ENCODE assay signal across 20 cellular contexts in genomic region chr1:91121366-91121765, GRCh38.
DNase-seq lines count a peak whose midpoint lies in the region; ATAC-seq, FAIRE-seq and TF ChIP-seq lines count a peak whose summit lies in the region.
"Had no signal": no experiment of that assay in that cellular context is flagged by ENCODE, and none has a peak within 500 bp of the region (broad histone marks: within the 10 kb centered on the region; RNA-seq: fewer than 3 reads in every experiment).

No MANE protein-coding gene starts in this region.

- POLR2A ChIA-PET in MCF 10A (lab: Yijun Ruan, JAX), result interaction anchor here (0.7 to 1.3 kb wide), 4 partner anchors 17 to 202 kb away, joined by 3 to 6 read pairs (median 4); no protein-coding TSS in a partner anchor
- POLR2A ChIA-PET in HepG2 (lab: Yijun Ruan, JAX), result interaction anchor here (1.2 kb wide), 1 partner anchor 95 kb away, joined by 3 read pairs; no protein-coding TSS in a partner anchor

- no peak overlapping the region for H3K27ac ChIP-seq in mammary epithelial cell (ENCODE audit: insufficient read depth, low read depth, low read length)
- H3K27ac ChIP-seq in HepG2 (ENCODE audit: extremely low read length, insufficient read depth, low read length), result no peak overlapping the region
- no peak overlapping the region for H3K27ac ChIP-seq in neuronal stem cell (replicated peaks; ENCODE audit: low read length)
- peak overlapping the region; percentile 77 to 85 for H3K27ac ChIP-seq in uterus
- H3K27ac ChIP-seq: 22Rv1 had no signal

- peak; percentile 93 for ATAC-seq in HepG2
- ATAC-seq in stimulated activated naive CD8-positive, alpha-beta T cell treated with anti-CD3 and anti-CD28 coated beads, Interleukin-15, Interleukin-2, amounts not matched to agents 100 U/mL and 50 U/mL, for 24 hours, result no peak
- no peak for ATAC-seq in HG02885 (IDR thresholded peaks at IDR 0.05; ENCODE audit: poor library complexity, unreplicated experiment)
- ATAC-seq: GM12878, Panc1, Right ventricle myocardium inferior had no signal

- no peak overlapping the region for H2BK5ac ChIP-seq in neuronal stem cell (ENCODE audit: low read length)

- H3K9me3 Mint-ChIP-seq in MCF 10A (ENCODE audit: unreplicated experiment), result no peaks in the 10 kb centered on the region
- H3K9me3 Mint-ChIP-seq: CD4-positive, alpha-beta memory T cell had no signal

- CTCF ChIA-PET in MCF 10A (lab: Yijun Ruan, JAX) (interaction anchor here (0.7 to 1.2 kb wide), 4 partner anchors 43 to 400 kb away, joined by 3 to 6 read pairs (median 4); no protein-coding TSS in a partner anchor), mammary epithelial cell (lab: Charles Lee; ENCODE audit: low non-redundant PET) (no interaction called here), HepG2 (lab: Yijun Ruan, JAX; ENCODE audit: low intra/inter-chr PET ratio, low total read pairs) (no interaction called here)

- no peak overlapping the region for H4K8ac ChIP-seq in neuronal stem cell (ENCODE audit: low read depth, low read length)

- H4K91ac ChIP-seq in neuronal stem cell (ENCODE audit: low read depth, low read length, poor library complexity), result no peak overlapping the region

- H3K36me3 Mint-ChIP-seq in MCF 10A (ENCODE audit: insufficient read depth, unreplicated experiment), result no peaks in the 10 kb centered on the region
- H3K36me3 Mint-ChIP-seq: CD4-positive, alpha-beta memory T cell had no signal

- no peak overlapping the region for H3K4ac ChIP-seq in neuronal stem cell (ENCODE audit: low read length)

- TF ChIP-seq POLR2A in HepG2 (IDR thresholded peaks at IDR 0.05; ENCODE audit: insufficient read depth in 1 of 2, low read depth in 2 of 2, low read length in 2 of 2) (no peak), uterus (IDR thresholded peaks at IDR 0.05) (no peak)

- no peaks in the 10 kb centered on the region for H4K20me1 ChIP-seq in mammary epithelial cell (ENCODE audit: insufficient read depth, low read length)
- no peaks in the 10 kb centered on the region for H4K20me1 ChIP-seq in HepG2 (ENCODE audit: insufficient read depth, low read length)

- in situ Hi-C loops in mammary epithelial cell (cut with MboI; ENCODE audit: low sequenced_read_pairs in 2 of 2) (no loop called here), HepG2 (cut with HindIII; ENCODE audit: extremely low pct_ligation_motif_present, low pct_unique_long_range_greater_than_20kb) (no loop called here)

- no peaks in the 10 kb centered on the region for H3K79me1 ChIP-seq in neuronal stem cell (ENCODE audit: low read depth, low read length)

- H3K18ac ChIP-seq in neuronal stem cell (ENCODE audit: low read length), result peak overlapping the region; percentile 27

- TF ChIP-seq RAD21 in HepG2 (CRISPR knock-in tag; IDR thresholded peaks at IDR 0.05), result no peak

- H2AFZ ChIP-seq in mammary epithelial cell (ENCODE audit: low read depth, low read length) (no peak overlapping the region), HepG2 (ENCODE audit: low read length) (no peak overlapping the region), neuronal stem cell (ENCODE audit: low read length) (no peak overlapping the region)

- no peak overlapping the region for H2BK15ac ChIP-seq in neuronal stem cell (ENCODE audit: low read length)

- BruUV-seq in MCF 10A (replicated peaks; lab: Mats Ljungman, UMichigan) (no TSS peak), mammary epithelial cell (replicated peaks; lab: Mats Ljungman, UMichigan) (no TSS peak), HepG2 (replicated peaks; lab: Mats Ljungman, UMichigan) (no TSS peak)

- H2BK120ac ChIP-seq in neuronal stem cell (ENCODE audit: low read depth, low read length), result no peak overlapping the region

- no peak overlapping the region for H3K23ac ChIP-seq in neuronal stem cell (ENCODE audit: low read depth, low read length, poor library complexity)

- TF ChIP-seq CTCF in MCF 10A (IDR thresholded peaks at IDR 0.05; ENCODE audit: unreplicated experiment), result no peak
- no peak for TF ChIP-seq CTCF in mammary epithelial cell (conservative IDR thresholded peaks at IDR 0.05 in 1 of 2, IDR thresholded peaks at IDR 0.05 in 1 of 2; ENCODE audit: extremely low read depth in 1 of 2, insufficient read depth in 1 of 2, low read depth in 1 of 2, low read length in 2 of 2)
- no peak for TF ChIP-seq CTCF in HepG2 (CRISPR knock-in tag; IDR thresholded peaks at IDR 0.05)
- no peak for TF ChIP-seq CTCF in uterus (IDR thresholded peaks at IDR 0.05)

- TF ChIP-seq EP300 in HepG2 (IDR thresholded peaks at IDR 0.05; ENCODE audit: low read depth in 2 of 2, low read length in 2 of 2) (no peak), HepG2 (CRISPR knock-in tag; IDR thresholded peaks at IDR 0.05; ENCODE audit: borderline replicate concordance) (no peak)

- H3K36me3 ChIP-seq in mammary epithelial cell (ENCODE audit: insufficient read depth, low read length), result no peaks in the 10 kb centered on the region
- H3K36me3 ChIP-seq in HepG2 (replicated peaks in 1 of 2; ENCODE audit: control insufficient read depth in 1 of 2, insufficient read depth in 2 of 2, low read length in 2 of 2), result no peaks in the 10 kb centered on the region
- no peaks in the 10 kb centered on the region for H3K36me3 ChIP-seq in neuronal stem cell (replicated peaks in 1 of 2; ENCODE audit: control insufficient read depth in 2 of 2, insufficient read depth in 2 of 2, low read length in 2 of 2)
- H3K36me3 ChIP-seq in uterus, result no peaks in the 10 kb centered on the region
- H3K36me3 ChIP-seq: BE2C had no signal

- H3K9ac ChIP-seq in mammary epithelial cell (ENCODE audit: insufficient read depth, low read length) (no peak overlapping the region), HepG2 (ENCODE audit: insufficient read depth, low read depth, low read length) (no peak overlapping the region), neuronal stem cell (ENCODE audit: low read depth, low read length, poor library complexity) (no peak overlapping the region)

- peaks cover 14% of the 10 kb centered on the region for H3K4me1 Mint-ChIP-seq in MCF 10A (ENCODE audit: insufficient read depth, unreplicated experiment)

- dilution Hi-C loops in mammary epithelial cell (cut with HindIII; ENCODE audit: low sequenced_read_pairs), result no loop called here

- H3K4me2 ChIP-seq in mammary epithelial cell (ENCODE audit: insufficient read depth, low read depth, low read length) (no peak overlapping the region), HepG2 (ENCODE audit: low read depth, low read length) (no peak overlapping the region), neuronal stem cell (ENCODE audit: insufficient read depth, low read length, poor library complexity, severe bottlenecking) (no peak overlapping the region)

- no peak overlapping the region for H2BK12ac ChIP-seq in neuronal stem cell (ENCODE audit: low read length)

- H3K9me3 ChIP-seq in mammary epithelial cell (replicated peaks; ENCODE audit: insufficient read depth, low read length) (no peaks in the 10 kb centered on the region), HepG2 (ENCODE audit: low read length) (no peaks in the 10 kb centered on the region), neuronal stem cell (replicated peaks in 1 of 2; ENCODE audit: control insufficient read depth in 2 of 2, insufficient read depth in 1 of 2, low read depth in 1 of 2, low read length in 2 of 2) (no peaks in the 10 kb centered on the region), uterus (no peaks in the 10 kb centered on the region)
- H3K9me3 ChIP-seq: BE2C had no signal

- no peaks in the 10 kb centered on the region for H3K79me2 ChIP-seq in mammary epithelial cell (ENCODE audit: insufficient read depth, low read length)
- no peaks in the 10 kb centered on the region for H3K79me2 ChIP-seq in HepG2 (ENCODE audit: insufficient read depth, low read length)

- H3K27me3 Mint-ChIP-seq in MCF 10A (ENCODE audit: insufficient read depth, unreplicated experiment), result no peaks in the 10 kb centered on the region
- H3K27me3 Mint-ChIP-seq: CD4-positive, alpha-beta memory T cell had no signal

- DNase-seq in MCF 10A (ENCODE audit: unreplicated experiment) (no peak), mammary epithelial cell (no peak), HepG2 (ENCODE audit: low spot score) (peak; percentile 43), neuronal stem cell (ENCODE audit: low spot score) (no peak), uterus (no peak), T-helper 1 cell (no peak)
- no peak for DNase-seq in stimulated activated naive CD8-positive, alpha-beta T cell treated with anti-CD3 and anti-CD28 coated beads, Interleukin-15, Interleukin-2, amounts not matched to agents 100 U/mL and 50 U/mL, for 24 hours
- DNase-seq: BE2C; CD4-positive, alpha-beta memory T cell; DMS79 treated with DMSO at 0.1 percent for 48 hours; KBM-7; NCI-H1436 treated with DMSO at 0.1 percent for 48 hours; NCI-H2081; NCI-H524 had no signal

- H3K4me3 Mint-ChIP-seq in MCF 10A (ENCODE audit: unreplicated experiment), result no peak overlapping the region
- H3K4me3 Mint-ChIP-seq: CD4-positive, alpha-beta memory T cell had no signal

- FAIRE-seq in HepG2 (lab: Jason Lieb, UNC), result no peak
- FAIRE-seq: G401.6, GM12878 had no signal

- H3K4me3 ChIP-seq in mammary epithelial cell (replicated peaks in 1 of 3; ENCODE audit: insufficient read depth in 1 of 3, low read depth in 2 of 3, low read length in 3 of 3) (no peak overlapping the region), HepG2 (replicated peaks in 1 of 3; ENCODE audit: insufficient read depth in 1 of 3, low read depth in 2 of 3, low read length in 3 of 3) (no peak overlapping the region), neuronal stem cell (ENCODE audit: low read length in 2 of 2) (no peak overlapping the region), uterus (no peak overlapping the region)
- H3K4me3 ChIP-seq: GM12878 had no signal

- H2AK5ac ChIP-seq in neuronal stem cell (ENCODE audit: low read depth, low read length), result no peak overlapping the region

- no peak overlapping the region for H3K14ac ChIP-seq in neuronal stem cell (ENCODE audit: low read length)

- intact Hi-C loops in MCF 10A (cut with micrococcal nuclease) (no loop called here), mammary epithelial cell (cut with micrococcal nuclease) (no loop called here), HepG2 (cut with micrococcal nuclease; ENCODE audit: unreplicated experiment) (no loop called here), uterus (cut with DNase I; ENCODE audit: low total_unique reads) (no loop called here)

- no peaks in the 10 kb centered on the region for H3K4me1 ChIP-seq in mammary epithelial cell (ENCODE audit: insufficient read depth, low read length)
- H3K4me1 ChIP-seq in HepG2 (ENCODE audit: insufficient read depth, low read length), result peaks cover 20% of the 10 kb centered on the region
- peaks cover 0 to 5% of the 10 kb centered on the region in 2 donors for H3K4me1 ChIP-seq in neuronal stem cell (ENCODE audit: control insufficient read depth in 2 of 2, insufficient read depth in 1 of 2, low read depth in 1 of 2, low read length in 2 of 2)
- H3K4me1 ChIP-seq in uterus, result no peaks in the 10 kb centered on the region
- H3K4me1 ChIP-seq: BE2C had no signal

- H3K27ac Mint-ChIP-seq in MCF 10A (ENCODE audit: low read depth, unreplicated experiment), result peak overlapping the region; percentile 89
- H3K27ac Mint-ChIP-seq: CD4-positive, alpha-beta memory T cell had no signal

- H3K27me3 ChIP-seq in mammary epithelial cell (ENCODE audit: insufficient read depth, low read length) (no peaks in the 10 kb centered on the region), HepG2 (ENCODE audit: control insufficient read depth in 1 of 2, insufficient read depth in 2 of 2, low read length in 2 of 2) (no peaks in the 10 kb centered on the region), neuronal stem cell (ENCODE audit: control insufficient read depth in 3 of 3, insufficient read depth in 3 of 3, low read depth in 1 of 3, low read length in 3 of 3) (peaks cover 0 to 7% (median 0%) of the 10 kb centered on the region in 3 experiments), uterus (no peaks in the 10 kb centered on the region)
- H3K27me3 ChIP-seq: BE2C had no signal

- no CpG with 5 or more reads among the region's 2 CpGs for WGBS in mammary epithelial cell (ENCODE audit: low coverage, missing lambda C conversion rate)
- WGBS in HepG2 (ENCODE audit: low lambda C conversion rate), result 0% methylated on average over 1 of the region's 2 CpGs
- no CpG with 5 or more reads among the region's 2 CpGs for WGBS in neuronal stem cell (ENCODE audit: extremely low coverage in 2 of 2, insufficient read length in 2 of 2, insufficient replicate concordance in 1 of 2), 2 donors

Comparison
In these comparisons a context has a peak if more than half of its experiments do, and no peak if none do; other contexts are left out.
1. H3K27ac ChIP-seq: peak in uterus (2 of 2); none in mammary epithelial cell (single experiment), HepG2 (single experiment) and neuronal stem cell (single experiment).